Comparison of ENCODE assay signal across 19 cellular contexts in the genomic region with DNA sequence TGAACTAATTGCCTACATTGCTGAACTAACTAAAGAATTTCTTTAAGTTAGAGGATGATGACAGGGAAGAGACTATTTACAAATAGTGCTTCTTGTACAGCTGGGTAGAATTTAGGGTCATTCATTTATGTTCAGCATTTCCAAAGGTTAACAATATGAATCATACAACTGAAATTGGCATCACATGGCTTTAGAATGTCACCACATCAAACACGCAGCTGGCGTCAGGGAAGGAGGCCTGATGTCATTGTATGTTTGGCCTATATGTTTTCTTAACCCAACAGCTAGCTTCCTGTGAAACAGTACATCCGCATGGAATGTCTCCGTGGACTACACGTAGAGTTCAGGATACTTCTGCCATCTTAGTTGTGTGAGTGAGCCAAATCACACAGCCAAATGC.
DNase-seq lines count a peak whose midpoint lies in the region; TF ChIP-seq lines count a peak whose summit lies in the region.
"Had no signal": no experiment of that assay in that cellular context is flagged by ENCODE, and none has a peak within 500 bp of the region (broad histone marks: within the 10 kb centered on the region; RNA-seq: fewer than 3 reads in every experiment).

No MANE protein-coding gene starts in this region.

- peaks cover 19% of the 10 kb centered on the region for H3K4me1 Mint-ChIP-seq in activated naive CD4-positive, alpha-beta T cell treated with anti-CD3 and anti-CD28 coated beads, Interleukin-2, amount 50 U/mL, for 24 hours

- no peak for TF ChIP-seq POLR2A in Peyer's patch (IDR thresholded peaks at IDR 0.05)

- 77% methylated on average over 5 of the region's 5 CpGs for WGBS in thymus

- H3K9me3 ChIP-seq in thymus (ENCODE audit: control insufficient read depth), result no peaks in the 10 kb centered on the region
- H3K9me3 ChIP-seq in Peyer's patch, result no peaks in the 10 kb centered on the region
- H3K9me3 ChIP-seq: breast epithelium, heart left ventricle, ovary, spleen, thyroid gland had no signal

- no peak overlapping the region for H3K4me3 Mint-ChIP-seq in activated naive CD4-positive, alpha-beta T cell treated with anti-CD3 and anti-CD28 coated beads, Interleukin-2, amount 50 U/mL, for 24 hours

- H3K27ac Mint-ChIP-seq in activated naive CD4-positive, alpha-beta T cell treated with anti-CD3 and anti-CD28 coated beads, Interleukin-2, amount 50 U/mL, for 24 hours, result peak overlapping the region; percentile 51

- no peaks in the 10 kb centered on the region for H3K36me3 Mint-ChIP-seq in activated naive CD4-positive, alpha-beta T cell treated with anti-CD3 and anti-CD28 coated beads, Interleukin-2, amount 50 U/mL, for 24 hours

- H3K4me3 ChIP-seq in thymus (ENCODE audit: low read length) (no peak overlapping the region), Peyer's patch (no peak overlapping the region)
- H3K4me3 ChIP-seq: breast epithelium, heart left ventricle, ovary, spleen, thyroid gland had no signal

- H3K27me3 Mint-ChIP-seq in activated naive CD4-positive, alpha-beta T cell treated with anti-CD3 and anti-CD28 coated beads, Interleukin-2, amount 50 U/mL, for 24 hours, result no peaks in the 10 kb centered on the region

- peaks cover 7% of the 10 kb centered on the region for H3K4me1 ChIP-seq in thymus (ENCODE audit: control insufficient read depth, insufficient read depth, low read length)
- no peaks in the 10 kb centered on the region for H3K4me1 ChIP-seq in Peyer's patch
- H3K4me1 ChIP-seq: breast epithelium, heart left ventricle, spleen, thyroid gland had no signal

- H3K36me3 ChIP-seq in thymus (ENCODE audit: control insufficient read depth, insufficient read depth) (no peaks in the 10 kb centered on the region), Peyer's patch (no peaks in the 10 kb centered on the region)
- H3K36me3 ChIP-seq: breast epithelium, heart left ventricle, ovary, spleen, thyroid gland had no signal

- H3K27me3 ChIP-seq in thymus (ENCODE audit: control insufficient read depth, insufficient read depth) (no peaks in the 10 kb centered on the region), Peyer's patch (no peaks in the 10 kb centered on the region)
- H3K27me3 ChIP-seq: breast epithelium, heart left ventricle, ovary, spleen, thyroid gland had no signal

- TF ChIP-seq CTCF in GM20000 (IDR thresholded peaks at IDR 0.05; ENCODE audit: extremely low read depth, missing control alignments) (no peak), Peyer's patch (IDR thresholded peaks at IDR 0.05) (no peak)

- H3K9me3 Mint-ChIP-seq in activated naive CD4-positive, alpha-beta T cell treated with anti-CD3 and anti-CD28 coated beads, Interleukin-2, amount 50 U/mL, for 24 hours, result no peaks in the 10 kb centered on the region

- peak overlapping the region; percentile 3 for H3K27ac ChIP-seq in thymus (ENCODE audit: low read depth)
- no peak overlapping the region for H3K27ac ChIP-seq in Peyer's patch
- H3K27ac ChIP-seq: breast epithelium, heart left ventricle, ovary, spleen, thyroid gland had no signal

- DNase-seq in stimulated activated CD4-positive, alpha-beta T cell treated with anti-CD3 and anti-CD28 coated beads, Interleukin-1b, Interleukin-23, amount 100 ng/mL, for 48 hours, result peak; percentile 56
- no peak for DNase-seq in stimulated activated CD4-positive, alpha-beta T cell treated with anti-CD3 and anti-CD28 coated beads, Interleukin-4, amount 100 ng/mL, for 1 hour
- DNase-seq in fibroblast of the conjunctiva (ENCODE audit: low read depth), result peak; percentile 57
- DNase-seq in GM20000 (ENCODE audit: low spot score), result no peak
- no peak for DNase-seq in Peyer's patch
- no peak for DNase-seq in AG20443 (ENCODE audit: low spot score)
- DNase-seq: activated CD8-positive, alpha-beta memory T cell treated with anti-CD3 and anti-CD28 coated beads, Interleukin-2, amount 50 U/mL, for 48 hours; GOT3; heart left ventricle; kidney; NCI-H1092; NK-92 treated with Interleukin-12 subunit alpha and Interleukin-12 subunit beta, amount 100 ng/mL, for 24 hours; ovary; SIG-M5; spleen; thyroid gland had no signal

Comparison
In these comparisons a context has a peak if more than half of its experiments do, and no peak if none do; other contexts are left out.
1. DNase-seq: peak in stimulated activated CD4-positive, alpha-beta T cell treated with anti-CD3 and anti-CD28 coated beads, Interleukin-1b, Interleukin-23, amount 100 ng/mL, for 48 hours (single experiment) and fibroblast of the conjunctiva (single experiment); none in stimulated activated CD4-positive, alpha-beta T cell treated with anti-CD3 and anti-CD28 coated beads, Interleukin-4, amount 100 ng/mL, for 1 hour (single experiment), GM20000 (single experiment), Peyer's patch (0 of 3) and AG20443 (single experiment).